Comparison of ENCODE assay signal across 1 cellular context in the genomic region with DNA sequence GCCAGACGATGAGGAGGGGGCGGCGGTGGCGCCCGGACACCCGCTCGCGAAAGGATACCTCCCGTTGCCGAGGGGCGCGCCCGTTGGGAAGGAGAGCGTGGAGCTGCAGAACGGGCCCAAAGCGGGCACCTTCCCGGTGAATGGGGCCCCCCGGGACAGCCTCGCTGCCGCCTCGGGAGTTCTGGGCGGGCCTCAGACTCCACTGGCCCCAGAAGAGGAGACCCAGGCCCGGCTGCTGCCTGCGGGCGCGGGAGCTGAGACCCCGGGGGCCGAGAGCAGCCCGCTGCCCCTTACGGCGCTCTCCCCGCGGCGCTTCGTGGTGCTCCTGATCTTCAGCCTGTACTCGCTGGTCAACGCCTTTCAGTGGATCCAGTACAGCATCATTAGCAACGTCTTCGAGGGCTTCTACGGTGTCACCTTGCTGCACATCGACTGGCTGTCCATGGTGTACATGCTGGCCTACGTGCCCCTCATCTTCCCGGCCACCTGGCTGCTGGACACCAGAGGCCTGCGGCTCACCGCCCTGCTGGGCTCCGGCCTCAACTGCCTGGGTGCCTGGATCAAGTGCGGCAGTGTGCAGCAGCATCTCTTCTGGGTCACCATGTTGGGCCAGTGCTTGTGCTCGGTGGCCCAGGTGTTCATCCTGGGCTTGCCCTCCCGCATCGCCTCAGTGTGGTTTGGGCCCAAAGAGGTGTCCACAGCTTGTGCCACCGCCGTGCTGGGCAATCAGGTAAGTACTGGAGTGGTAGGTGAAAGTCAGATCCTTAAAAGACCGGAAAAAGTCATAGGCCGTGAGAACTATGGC.
A peak's percentile ranks its signal among the peaks of the same experiment; 100 is the strongest.
TF ChIP-seq lines count a peak whose summit lies in the region.

No MANE protein-coding gene starts in this region.

TF ChIP-seq in K562, 482 proteins besides CTCF, POLR2A, EP300 and RAD21 (continues in another document):
- peak; percentile 78 for TF ChIP-seq CTBP1 (IDR thresholded peaks at IDR 0.05; ENCODE audit: borderline replicate concordance)
- no peak for TF ChIP-seq PURB (CRISPR knock-in tag; IDR thresholded peaks at IDR 0.05; ENCODE audit: low read depth)
- TF ChIP-seq UBTF (IDR thresholded peaks at IDR 0.05; ENCODE audit: borderline replicate concordance in 1 of 2, low read depth in 2 of 2, low read length in 2 of 2), result 0 out of 4 replicates have a peak, but pooled peaks of 1 of the 2 experiments have one; percentile 58
- TF ChIP-seq AFF4 (CRISPR knock-in tag; IDR thresholded peaks at IDR 0.05), result 0 out of 2 replicates have a peak, but pooled peaks have one; percentile 16
- peak; percentile 73; the same call in 1 of the 2 replicates for TF ChIP-seq HDGF (IDR thresholded peaks at IDR 0.05)
- TF ChIP-seq TGIF2 (CRISPR knock-in tag; IDR thresholded peaks at IDR 0.05), result no peak
- TF ChIP-seq, protein P1, sequence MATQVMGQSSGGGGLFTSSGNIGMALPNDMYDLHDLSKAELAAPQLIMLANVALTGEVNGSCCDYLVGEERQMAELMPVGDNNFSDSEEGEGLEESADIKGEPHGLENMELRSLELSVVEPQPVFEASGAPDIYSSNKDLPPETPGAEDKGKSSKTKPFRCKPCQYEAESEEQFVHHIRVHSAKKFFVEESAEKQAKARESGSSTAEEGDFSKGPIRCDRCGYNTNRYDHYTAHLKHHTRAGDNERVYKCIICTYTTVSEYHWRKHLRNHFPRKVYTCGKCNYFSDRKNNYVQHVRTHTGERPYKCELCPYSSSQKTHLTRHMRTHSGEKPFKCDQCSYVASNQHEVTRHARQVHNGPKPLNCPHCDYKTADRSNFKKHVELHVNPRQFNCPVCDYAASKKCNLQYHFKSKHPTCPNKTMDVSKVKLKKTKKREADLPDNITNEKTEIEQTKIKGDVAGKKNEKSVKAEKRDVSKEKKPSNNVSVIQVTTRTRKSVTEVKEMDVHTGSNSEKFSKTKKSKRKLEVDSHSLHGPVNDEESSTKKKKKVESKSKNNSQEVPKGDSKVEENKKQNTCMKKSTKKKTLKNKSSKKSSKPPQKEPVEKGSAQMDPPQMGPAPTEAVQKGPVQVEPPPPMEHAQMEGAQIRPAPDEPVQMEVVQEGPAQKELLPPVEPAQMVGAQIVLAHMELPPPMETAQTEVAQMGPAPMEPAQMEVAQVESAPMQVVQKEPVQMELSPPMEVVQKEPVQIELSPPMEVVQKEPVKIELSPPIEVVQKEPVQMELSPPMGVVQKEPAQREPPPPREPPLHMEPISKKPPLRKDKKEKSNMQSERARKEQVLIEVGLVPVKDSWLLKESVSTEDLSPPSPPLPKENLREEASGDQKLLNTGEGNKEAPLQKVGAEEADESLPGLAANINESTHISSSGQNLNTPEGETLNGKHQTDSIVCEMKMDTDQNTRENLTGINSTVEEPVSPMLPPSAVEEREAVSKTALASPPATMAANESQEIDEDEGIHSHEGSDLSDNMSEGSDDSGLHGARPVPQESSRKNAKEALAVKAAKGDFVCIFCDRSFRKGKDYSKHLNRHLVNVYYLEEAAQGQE (CRISPR knock-in tag; IDR thresholded peaks at IDR 0.05; ENCODE audit: low read depth), result 0 out of 2 replicates have a peak, but pooled peaks have one; percentile 26
- TF ChIP-seq FOXP1 (CRISPR knock-in tag; IDR thresholded peaks at IDR 0.05), result peak; percentile 32; the same call in 1 of the 2 replicates
- peak; percentile 11; the same call in 1 of the 2 replicates for TF ChIP-seq ZNF175 (CRISPR knock-in tag; IDR thresholded peaks at IDR 0.05; ENCODE audit: low read depth)
- 0 out of 2 replicates have a peak, but pooled peaks have one; percentile 25 for TF ChIP-seq SRSF3 (IDR thresholded peaks at IDR 0.05; ENCODE audit: insufficient read depth, low read length)
- TF ChIP-seq, protein P2, sequence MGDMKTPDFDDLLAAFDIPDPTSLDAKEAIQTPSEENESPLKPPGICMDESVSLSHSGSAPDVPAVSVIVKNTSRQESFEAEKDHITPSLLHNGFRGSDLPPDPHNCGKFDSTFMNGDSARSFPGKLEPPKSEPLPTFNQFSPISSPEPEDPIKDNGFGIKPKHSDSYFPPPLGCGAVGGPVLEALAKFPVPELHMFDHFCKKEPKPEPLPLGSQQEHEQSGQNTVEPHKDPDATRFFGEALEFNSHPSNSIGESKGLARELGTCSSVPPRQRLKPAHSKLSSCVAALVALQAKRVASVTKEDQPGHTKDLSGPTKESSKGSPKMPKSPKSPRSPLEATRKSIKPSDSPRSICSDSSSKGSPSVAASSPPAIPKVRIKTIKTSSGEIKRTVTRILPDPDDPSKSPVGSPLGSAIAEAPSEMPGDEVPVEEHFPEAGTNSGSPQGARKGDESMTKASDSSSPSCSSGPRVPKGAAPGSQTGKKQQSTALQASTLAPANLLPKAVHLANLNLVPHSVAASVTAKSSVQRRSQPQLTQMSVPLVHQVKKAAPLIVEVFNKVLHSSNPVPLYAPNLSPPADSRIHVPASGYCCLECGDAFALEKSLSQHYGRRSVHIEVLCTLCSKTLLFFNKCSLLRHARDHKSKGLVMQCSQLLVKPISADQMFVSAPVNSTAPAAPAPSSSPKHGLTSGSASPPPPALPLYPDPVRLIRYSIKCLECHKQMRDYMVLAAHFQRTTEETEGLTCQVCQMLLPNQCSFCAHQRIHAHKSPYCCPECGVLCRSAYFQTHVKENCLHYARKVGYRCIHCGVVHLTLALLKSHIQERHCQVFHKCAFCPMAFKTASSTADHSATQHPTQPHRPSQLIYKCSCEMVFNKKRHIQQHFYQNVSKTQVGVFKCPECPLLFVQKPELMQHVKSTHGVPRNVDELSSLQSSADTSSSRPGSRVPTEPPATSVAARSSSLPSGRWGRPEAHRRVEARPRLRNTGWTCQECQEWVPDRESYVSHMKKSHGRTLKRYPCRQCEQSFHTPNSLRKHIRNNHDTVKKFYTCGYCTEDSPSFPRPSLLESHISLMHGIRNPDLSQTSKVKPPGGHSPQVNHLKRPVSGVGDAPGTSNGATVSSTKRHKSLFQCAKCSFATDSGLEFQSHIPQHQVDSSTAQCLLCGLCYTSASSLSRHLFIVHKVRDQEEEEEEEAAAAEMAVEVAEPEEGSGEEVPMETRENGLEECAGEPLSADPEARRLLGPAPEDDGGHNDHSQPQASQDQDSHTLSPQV (IDR thresholded peaks at IDR 0.05), result peak; percentile 68; the same call in 1 of the 2 replicates
- TF ChIP-seq, protein P3, sequence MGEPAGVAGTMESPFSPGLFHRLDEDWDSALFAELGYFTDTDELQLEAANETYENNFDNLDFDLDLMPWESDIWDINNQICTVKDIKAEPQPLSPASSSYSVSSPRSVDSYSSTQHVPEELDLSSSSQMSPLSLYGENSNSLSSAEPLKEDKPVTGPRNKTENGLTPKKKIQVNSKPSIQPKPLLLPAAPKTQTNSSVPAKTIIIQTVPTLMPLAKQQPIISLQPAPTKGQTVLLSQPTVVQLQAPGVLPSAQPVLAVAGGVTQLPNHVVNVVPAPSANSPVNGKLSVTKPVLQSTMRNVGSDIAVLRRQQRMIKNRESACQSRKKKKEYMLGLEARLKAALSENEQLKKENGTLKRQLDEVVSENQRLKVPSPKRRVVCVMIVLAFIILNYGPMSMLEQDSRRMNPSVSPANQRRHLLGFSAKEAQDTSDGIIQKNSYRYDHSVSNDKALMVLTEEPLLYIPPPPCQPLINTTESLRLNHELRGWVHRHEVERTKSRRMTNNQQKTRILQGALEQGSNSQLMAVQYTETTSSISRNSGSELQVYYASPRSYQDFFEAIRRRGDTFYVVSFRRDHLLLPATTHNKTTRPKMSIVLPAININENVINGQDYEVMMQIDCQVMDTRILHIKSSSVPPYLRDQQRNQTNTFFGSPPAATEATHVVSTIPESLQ (CRISPR knock-in tag; IDR thresholded peaks at IDR 0.05), result peak; percentile 81; the same call in 1 of the 2 replicates
- peak; percentile 28; the same call in 1 of the 2 replicates for TF ChIP-seq ZBTB43 (CRISPR knock-in tag; IDR thresholded peaks at IDR 0.05)
- no peak for TF ChIP-seq TAF9B (IDR thresholded peaks at IDR 0.05; ENCODE audit: partially characterized antibody)
- TF ChIP-seq YY1 (IDR thresholded peaks at IDR 0.05; ENCODE audit: borderline replicate concordance in 1 of 3, control insufficient read depth in 1 of 3, extremely low read depth in 1 of 3, insufficient read depth in 3 of 3, insufficient read length in 1 of 3, insufficient replicate concordance in 2 of 3, low read depth in 1 of 3, low read length in 2 of 3), result peak in 1 of 3 experiments; percentile 27
- peak; percentile 49; the same call in 1 of the 2 replicates for TF ChIP-seq POLR2G (IDR thresholded peaks at IDR 0.05; ENCODE audit: low read depth, low read length)
- no peak for TF ChIP-seq SMAD2 (IDR thresholded peaks at IDR 0.05; ENCODE audit: low read depth, low read length)
- peak; percentile 15 for TF ChIP-seq PHF8 (IDR thresholded peaks at IDR 0.05; ENCODE audit: borderline replicate concordance, low read length)
- no peak for TF ChIP-seq FOXM1 (IDR thresholded peaks at IDR 0.05; ENCODE audit: low read depth)
- peak; percentile 83; the same call in 1 of the 2 replicates for TF ChIP-seq FOXM1 (CRISPR knock-in tag; IDR thresholded peaks at IDR 0.05; ENCODE audit: low read depth)
- TF ChIP-seq L3MBTL2 (IDR thresholded peaks at IDR 0.05), result peak; percentile 34
- no peak for TF ChIP-seq ZNF354B (CRISPR knock-in tag; IDR thresholded peaks at IDR 0.05)
- TF ChIP-seq, protein P4, sequence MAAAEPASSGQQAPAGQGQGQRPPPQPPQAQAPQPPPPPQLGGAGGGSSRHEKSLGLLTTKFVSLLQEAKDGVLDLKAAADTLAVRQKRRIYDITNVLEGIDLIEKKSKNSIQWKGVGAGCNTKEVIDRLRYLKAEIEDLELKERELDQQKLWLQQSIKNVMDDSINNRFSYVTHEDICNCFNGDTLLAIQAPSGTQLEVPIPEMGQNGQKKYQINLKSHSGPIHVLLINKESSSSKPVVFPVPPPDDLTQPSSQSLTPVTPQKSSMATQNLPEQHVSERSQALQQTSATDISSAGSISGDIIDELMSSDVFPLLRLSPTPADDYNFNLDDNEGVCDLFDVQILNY (CRISPR knock-in tag; IDR thresholded peaks at IDR 0.05), result peak; percentile 41; the same call in 1 of the 2 replicates
- no peak for TF ChIP-seq NCOA2 (IDR thresholded peaks at IDR 0.05; ENCODE audit: partially characterized antibody in 2 of 2)
- TF ChIP-seq E2F6 (IDR thresholded peaks at IDR 0.05; ENCODE audit: borderline replicate concordance in 1 of 2, extremely low read depth in 1 of 2, insufficient read depth in 1 of 2, insufficient read length in 1 of 2, low read depth in 1 of 2, low read length in 1 of 2, poor library complexity in 1 of 2, severe bottlenecking in 1 of 2), result peak; percentile 33 to 45
- TF ChIP-seq ZNF445 (CRISPR knock-in tag; IDR thresholded peaks at IDR 0.05; ENCODE audit: low read depth), result no peak
